Comparison of ENCODE assay signal across 11 cellular contexts in genomic region chr9:109914280-109915027, GRCh38.
DNase-seq lines count a peak whose midpoint lies in the region; ATAC-seq and TF ChIP-seq lines count a peak whose summit lies in the region.
"Had no signal": no experiment of that assay in that cellular context is flagged by ENCODE, and none has a peak within 500 bp of the region (broad histone marks: within the 10 kb centered on the region; RNA-seq: fewer than 3 reads in every experiment).

No MANE protein-coding gene starts in this region.

- peaks cover 16% of the 10 kb centered on the region for H3K4me1 Mint-ChIP-seq in stimulated activated effector memory CD8-positive, alpha-beta T cell treated with anti-CD3 and anti-CD28 coated beads, Interleukin-12 subunit alpha, Interleukin-12 subunit beta, amount 100 ng/mL, for 72 hours

- no peak overlapping the region for H3K4me3 ChIP-seq in choroid plexus epithelial cell (ENCODE audit: low read depth, low read length)

- no peak overlapping the region for H3K27ac Mint-ChIP-seq in stimulated activated effector memory CD8-positive, alpha-beta T cell treated with anti-CD3 and anti-CD28 coated beads, Interleukin-12 subunit alpha, Interleukin-12 subunit beta, amount 100 ng/mL, for 72 hours
- H3K27ac Mint-ChIP-seq: activated naive CD4-positive, alpha-beta T cell treated with anti-CD3 and anti-CD28 coated beads, Interleukin-2, amount 10 ng/mL, durations not matched to agents 7 days and 5 days; CD8-positive, alpha-beta memory T cell had no signal

- H3K4me3 Mint-ChIP-seq in stimulated activated effector memory CD8-positive, alpha-beta T cell treated with anti-CD3 and anti-CD28 coated beads, Interleukin-12 subunit alpha, Interleukin-12 subunit beta, amount 100 ng/mL, for 72 hours, result no peak overlapping the region
- H3K4me3 Mint-ChIP-seq: activated naive CD4-positive, alpha-beta T cell treated with anti-CD3 and anti-CD28 coated beads, Interleukin-2, amount 10 ng/mL, durations not matched to agents 7 days and 5 days; CD8-positive, alpha-beta memory T cell had no signal

- TF ChIP-seq CTCF in choroid plexus epithelial cell (conservative IDR thresholded peaks at IDR 0.05; ENCODE audit: low read depth, low read length), result no peak

- H3K9me3 Mint-ChIP-seq in stimulated activated effector memory CD8-positive, alpha-beta T cell treated with anti-CD3 and anti-CD28 coated beads, Interleukin-12 subunit alpha, Interleukin-12 subunit beta, amount 100 ng/mL, for 72 hours, result no peaks in the 10 kb centered on the region
- H3K9me3 Mint-ChIP-seq: activated naive CD4-positive, alpha-beta T cell treated with anti-CD3 and anti-CD28 coated beads, Interleukin-2, amount 10 ng/mL, durations not matched to agents 7 days and 5 days had no signal

- no peaks in the 10 kb centered on the region for H3K36me3 Mint-ChIP-seq in stimulated activated effector memory CD8-positive, alpha-beta T cell treated with anti-CD3 and anti-CD28 coated beads, Interleukin-12 subunit alpha, Interleukin-12 subunit beta, amount 100 ng/mL, for 72 hours
- H3K36me3 Mint-ChIP-seq: activated naive CD4-positive, alpha-beta T cell treated with anti-CD3 and anti-CD28 coated beads, Interleukin-2, amount 10 ng/mL, durations not matched to agents 7 days and 5 days; CD8-positive, alpha-beta memory T cell had no signal

- DNase-seq in AG08396 (ENCODE audit: low spot score) (peak; percentile 63), choroid plexus epithelial cell (ENCODE audit: low read depth) (peak; percentile 96), MV-4-11 (lab: John Stamatoyannopoulos, UW) (no peak), COLO668 (lab: John Stamatoyannopoulos, UW; ENCODE audit: unreplicated experiment) (no peak), SHP77 treated with DMSO at 0.1 percent for 48 hours (lab: John Stamatoyannopoulos, UW) (no peak)
- no peak for DNase-seq in stimulated activated effector memory CD8-positive, alpha-beta T cell treated with anti-CD3 and anti-CD28 coated beads, Interleukin-12 subunit alpha, Interleukin-12 subunit beta, amount 100 ng/mL, for 72 hours (ENCODE audit: low spot score in 2 of 2)
- DNase-seq: activated naive CD4-positive, alpha-beta T cell treated with anti-CD3 and anti-CD28 coated beads, Interleukin-2, amount 10 ng/mL, durations not matched to agents 7 days and 5 days; CD8-positive, alpha-beta memory T cell had no signal

- ATAC-seq in GM19397 (IDR thresholded peaks at IDR 0.05; ENCODE audit: unreplicated experiment) (peak; percentile 71), HG03135 (IDR thresholded peaks at IDR 0.05; ENCODE audit: unreplicated experiment) (peak; percentile 47)
- no peak for ATAC-seq in stimulated activated effector memory CD8-positive, alpha-beta T cell treated with anti-CD3 and anti-CD28 coated beads, Interleukin-12 subunit alpha, Interleukin-12 subunit beta, amount 100 ng/mL, for 72 hours
- ATAC-seq: Right ventricle myocardium inferior had no signal

Comparison
In these comparisons a context has a peak if more than half of its experiments do, and no peak if none do; other contexts are left out.
1. DNase-seq: peak in AG08396 (single experiment) and choroid plexus epithelial cell (single experiment); none in stimulated activated effector memory CD8-positive, alpha-beta T cell treated with anti-CD3 and anti-CD28 coated beads, Interleukin-12 subunit alpha, Interleukin-12 subunit beta, amount 100 ng/mL, for 72 hours (0 of 2), MV-4-11 (single experiment), COLO668 (single experiment) and SHP77 treated with DMSO at 0.1 percent for 48 hours (single experiment).